In genomic region chr20:20052074-20052970, GRCh38 we compare ENCODE assay signal across 9 cellular contexts. TPM values are rescaled to one million over a fixed set of nuclear protein-coding genes. Genes with fewer than 3 reads are reported as not detected.
DNase-seq lines count a peak whose midpoint lies in the region; ATAC-seq and TF ChIP-seq lines count a peak whose summit lies in the region.
"Had no signal": no experiment of that assay in that cellular context is flagged by ENCODE, and none has a peak within 500 bp of the region (broad histone marks: within the 10 kb centered on the region; RNA-seq: fewer than 3 reads in every experiment).

CFAP61 (plus strand) TSS chr20:20052532; CDS start chr20:20056654, 4,122 bp downstream.
CRNKL1 (minus strand) TSS chr20:20052466; CDS start chr20:20052342, 124 bp downstream.

- H3K4me3 ChIP-seq in AG09309 (ENCODE audit: control insufficient read depth, low read depth, low read length) (peak within 1 kb of the TSS; percentile 99), smooth muscle cell (peak within 1 kb of the TSS; percentile 92)

- TF ChIP-seq CTCF in AG09309 (IDR thresholded peaks at IDR 0.05; ENCODE audit: control insufficient read depth, insufficient read depth, low read depth, low read length, missing control alignments) = no peak
- no peak for TF ChIP-seq CTCF in smooth muscle cell (IDR thresholded peaks at IDR 0.05; ENCODE audit: borderline replicate concordance, insufficient read depth, poor library complexity, severe bottlenecking)

- H4K20me1 ChIP-seq in smooth muscle cell (ENCODE audit: low read depth) = peaks cover 3% of the 10 kb centered on the region

- H3K9me3 Mint-ChIP-seq in immature natural killer cell = no peaks in the 10 kb centered on the region

- DNase-seq in AG09309 (ENCODE audit: low read depth) (peak; percentile 80), NCI-H226 (peak; percentile 93), immature natural killer cell (peak; percentile 98), smooth muscle cell (lab: John Stamatoyannopoulos, UW; ENCODE audit: unreplicated experiment) (peak; percentile 83)
- DNase-seq in activated CD4-positive, CD25-positive, alpha-beta regulatory T cell (lab: John Stamatoyannopoulos, UW) = peak; percentile 84 to 95 (median 92)
- DNase-seq in central memory CD4-positive, alpha-beta T cell = peak; percentile 97

- H3K27me3 Mint-ChIP-seq in immature natural killer cell (ENCODE audit: low read depth in 3 of 3) = peaks cover 7 to 13% (median 12%) of the 10 kb centered on the region in 3 donors

- H3K79me2 ChIP-seq in smooth muscle cell (ENCODE audit: low read depth) = peaks cover 20% of the 10 kb centered on the region

- peak within 1 kb of the TSS; percentile 94 to 99 (median 96) for H3K27ac Mint-ChIP-seq in immature natural killer cell

- H3K9me3 ChIP-seq in smooth muscle cell (replicated peaks; ENCODE audit: low read depth) = no peaks in the 10 kb centered on the region

- H3K27ac ChIP-seq in smooth muscle cell (ENCODE audit: low read depth) = peak within 1 kb of the TSS; percentile 82

- peaks cover 5% of the 10 kb centered on the region for H3K27me3 ChIP-seq in smooth muscle cell (ENCODE audit: low read depth)

- under 1% methylated on average over 67 of the region's 67 CpGs for WGBS in smooth muscle cell (ENCODE audit: low lambda C conversion rate)

- peak within 1 kb of the TSS; percentile 97 to 100 (median 98) for H3K4me3 Mint-ChIP-seq in immature natural killer cell

- peak within 1 kb of the TSS; percentile 92 for H3K9ac ChIP-seq in smooth muscle cell (ENCODE audit: low read depth)

- H3K4me1 ChIP-seq in smooth muscle cell (ENCODE audit: low read depth) = peaks cover 14% of the 10 kb centered on the region

- H3K36me3 Mint-ChIP-seq in immature natural killer cell = peaks cover 17 to 25% (median 21%) of the 10 kb centered on the region in 3 donors

- H3K4me2 ChIP-seq in smooth muscle cell = peak within 1 kb of the TSS; percentile 95

- ATAC-seq in GM19023 (IDR thresholded peaks at IDR 0.05; ENCODE audit: unreplicated experiment) (peak; percentile 93), HG03196 (IDR thresholded peaks at IDR 0.05; ENCODE audit: unreplicated experiment) (peak; percentile 96)

- peaks cover 25% of the 10 kb centered on the region for H3K36me3 ChIP-seq in smooth muscle cell (ENCODE audit: low read depth)

- H2AFZ ChIP-seq in smooth muscle cell (ENCODE audit: low read depth) = peak within 1 kb of the TSS; percentile 95

- no peaks in the 10 kb centered on the region for H3F3A ChIP-seq in smooth muscle cell (ENCODE audit: low read depth)

- peaks cover 21 to 35% of the 10 kb centered on the region in 2 donors for H3K4me1 Mint-ChIP-seq in immature natural killer cell

RNA-seq across cellular contexts. Expression of gene CFAP61, which starts in this region (rescaled TPM):
- 1 to 10 TPM in 2 of 3 donors, not detected in 1; 1.3 to 3.2 TPM for polyA plus RNA-seq in immature natural killer cell
- 0.72 TPM in 1 of 2 replicates, not detected in the other for total RNA-seq in smooth muscle cell
- polyA plus RNA-seq in smooth muscle cell = not detected in 2 replicates
- total RNA-seq: T-helper 1 cell treated with Interleukin-12 subunit alpha and Interleukin-12 subunit beta and Interleukin-4 antibody, amounts not matched to agents 30 ng/mL and 1 ng/mL, for 36 hours had no signal

RNA-seq across cellular contexts. Expression of gene CRNKL1, which starts in this region (rescaled TPM):
- 10 to 100 TPM; 11.2 to 19.0 (median 11.3) TPM for polyA plus RNA-seq in immature natural killer cell
- 21.5 and 26.0 TPM in 2 replicates for total RNA-seq in smooth muscle cell
- polyA plus RNA-seq in smooth muscle cell = 12.0 and 12.3 TPM in 2 replicates

Comparison
In these comparisons a context has a peak if more than half of its experiments do, and no peak if none do; other contexts are left out.
1. Peak in every context shown above with its lines: DNase-seq, ATAC-seq, H3K4me3 ChIP-seq and H3K27ac ChIP-seq.